Comparison of ENCODE assay signal across 20 cellular contexts in the genomic region with DNA sequence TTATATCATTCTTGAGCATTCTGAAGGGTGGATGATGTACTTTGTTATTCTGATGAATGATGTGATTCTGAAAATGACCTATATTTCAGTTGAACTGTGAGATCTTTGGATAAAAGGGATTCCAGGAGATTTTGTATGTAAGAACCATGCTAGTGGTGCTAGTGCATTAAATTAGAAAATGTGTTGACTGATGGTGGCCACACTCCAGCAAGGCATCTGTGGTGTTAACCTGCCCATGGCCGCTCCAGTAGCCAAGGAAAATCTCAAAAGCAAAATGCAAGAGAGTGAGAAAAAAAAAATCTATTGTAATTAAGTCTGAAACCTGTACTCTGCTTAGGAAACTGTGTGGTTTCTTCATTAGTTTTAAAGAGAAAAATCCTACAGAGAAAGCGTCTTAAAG.
A peak's percentile ranks its signal among the peaks of the same experiment; 100 is the strongest.
DNase-seq lines count a peak whose midpoint lies in the region; ATAC-seq and TF ChIP-seq lines count a peak whose summit lies in the region.
"Had no signal": no experiment of that assay in that cellular context is flagged by ENCODE, and none has a peak within 500 bp of the region (broad histone marks: within the 10 kb centered on the region; RNA-seq: fewer than 3 reads in every experiment).

No MANE protein-coding gene starts in this region.

- H3K27ac ChIP-seq in heart right ventricle: no peak overlapping the region
- H3K27ac ChIP-seq: 22Rv1, BLaER1, C4-2B had no signal

- H3K4me3 Mint-ChIP-seq in WTC11 (no peak overlapping the region), nephron progenitor cell (no peak overlapping the region), mesothelial cell of epicardium (no peak overlapping the region), Caco-2 (ENCODE audit: unreplicated experiment) (no peak overlapping the region)
- H3K4me3 Mint-ChIP-seq in dendritic cell treated with granulocyte-macrophage colony-stimulating factor and Interleukin-4, amounts not matched to agents 40 ng/mL and 50 ng/mL, for 4 days: no peak overlapping the region
- no peak overlapping the region for H3K4me3 Mint-ChIP-seq in activated naive CD4-positive, alpha-beta T cell treated with anti-CD3 and anti-CD28 coated beads for 36 hours
- H3K4me3 Mint-ChIP-seq: B cell; CD4-positive, CD25-positive, alpha-beta regulatory T cell; CD8-positive, alpha-beta T cell had no signal

- no peaks in the 10 kb centered on the region for H3K27me3 ChIP-seq in heart right ventricle
- H3K27me3 ChIP-seq in Caco-2 (replicated peaks; ENCODE audit: control insufficient read depth, insufficient read depth, low read length): no peaks in the 10 kb centered on the region
- H3K27me3 ChIP-seq: BLaER1 had no signal

- TF ChIP-seq CTCF in heart right ventricle (IDR thresholded peaks at IDR 0.05): no peak
- TF ChIP-seq CTCF in WTC11 (IDR thresholded peaks at IDR 0.05): no peak
- no peak for TF ChIP-seq CTCF in nephron progenitor cell (IDR thresholded peaks at IDR 0.05)
- no peak for TF ChIP-seq CTCF in mesothelial cell of epicardium (IDR thresholded peaks at IDR 0.05; ENCODE audit: unreplicated experiment)
- no peak for TF ChIP-seq CTCF in Caco-2 (IDR thresholded peaks at IDR 0.05; ENCODE audit: insufficient read depth in 1 of 2, low read depth in 1 of 2, low read length in 1 of 2, severe bottlenecking in 1 of 2, unreplicated experiment in 1 of 2)

- no peaks in the 10 kb centered on the region for H3K9me3 Mint-ChIP-seq in WTC11
- no peaks in the 10 kb centered on the region for H3K9me3 Mint-ChIP-seq in dendritic cell treated with granulocyte-macrophage colony-stimulating factor and Interleukin-4, amounts not matched to agents 40 ng/mL and 50 ng/mL, for 4 days
- H3K9me3 Mint-ChIP-seq in nephron progenitor cell: no peaks in the 10 kb centered on the region
- no peaks in the 10 kb centered on the region for H3K9me3 Mint-ChIP-seq in mesothelial cell of epicardium
- H3K9me3 Mint-ChIP-seq in Caco-2 (ENCODE audit: unreplicated experiment): no peaks in the 10 kb centered on the region
- no peaks in the 10 kb centered on the region for H3K9me3 Mint-ChIP-seq in activated naive CD4-positive, alpha-beta T cell treated with anti-CD3 and anti-CD28 coated beads for 36 hours
- H3K9me3 Mint-ChIP-seq: CD4-positive, CD25-positive, alpha-beta regulatory T cell; CD8-positive, alpha-beta T cell had no signal

- POLR2A ChIA-PET in WTC11 (lab: Charles Lee) (no interaction called here), Caco-2 (lab: Charles Lee) (no interaction called here)

- intact Hi-C loops in left ventricle myocardium superior (cut with micrococcal nuclease): no loop called here
- intact Hi-C loops in heart right ventricle (cut with DNase I): no loop called here
- intact Hi-C loops in dendritic cell treated with granulocyte-macrophage colony-stimulating factor and Interleukin-4, amounts not matched to agents 40 ng/mL and 50 ng/mL, for 4 days (cut with micrococcal nuclease): loop anchor here (10.0 kb wide), 1 partner anchor 88 kb away; no protein-coding TSS in a partner anchor
- intact Hi-C loops in Caco-2 (cut with micrococcal nuclease; ENCODE audit: unreplicated experiment): no loop called here
- intact Hi-C loops in activated naive CD4-positive, alpha-beta T cell treated with anti-CD3 and anti-CD28 coated beads for 36 hours (cut with micrococcal nuclease): no loop called here

- H3K9me3 ChIP-seq in heart right ventricle: no peaks in the 10 kb centered on the region
- H3K9me3 ChIP-seq in Caco-2: no peaks in the 10 kb centered on the region
- H3K9me3 ChIP-seq: BLaER1 had no signal

- CTCF ChIA-PET in WTC11 (lab: Charles Lee): interaction anchor here (1.2 kb wide), 1 partner anchor 70 kb away, joined by 3 read pairs; no protein-coding TSS in a partner anchor
- CTCF ChIA-PET in Caco-2 (lab: Charles Lee): no interaction called here
- CTCF ChIA-PET in activated naive CD4-positive, alpha-beta T cell treated with anti-CD3 and anti-CD28 coated beads for 36 hours (lab: Charles Lee): no interaction called here

- DNase-seq in left ventricle myocardium superior (no peak), heart right ventricle (no peak), WTC11 (ENCODE audit: low spot score) (no peak), nephron progenitor cell (no peak), mesothelial cell of epicardium (ENCODE audit: low spot score in 2 of 2, unreplicated experiment in 2 of 2) (no peak), Caco-2 (no peak)
- DNase-seq in activated naive CD4-positive, alpha-beta T cell treated with anti-CD3 and anti-CD28 coated beads for 36 hours: no peak
- DNase-seq: CD4-positive, CD25-positive, alpha-beta regulatory T cell; CD8-positive, alpha-beta T cell; DMS 273 treated with DMSO at 0.1 percent for 48 hours; DMS79; EL; GF-D8; H7 had no signal

- H3K27ac Mint-ChIP-seq in WTC11: peak overlapping the region; percentile 17
- H3K27ac Mint-ChIP-seq in dendritic cell treated with granulocyte-macrophage colony-stimulating factor and Interleukin-4, amounts not matched to agents 40 ng/mL and 50 ng/mL, for 4 days: peak overlapping the region; percentile 78
- peak overlapping the region; percentile 15 for H3K27ac Mint-ChIP-seq in nephron progenitor cell
- H3K27ac Mint-ChIP-seq in mesothelial cell of epicardium: no peak overlapping the region
- no peak overlapping the region for H3K27ac Mint-ChIP-seq in Caco-2 (ENCODE audit: unreplicated experiment)
- H3K27ac Mint-ChIP-seq in activated naive CD4-positive, alpha-beta T cell treated with anti-CD3 and anti-CD28 coated beads for 36 hours: no peak overlapping the region
- H3K27ac Mint-ChIP-seq: B cell; CD8-positive, alpha-beta T cell had no signal

- ATAC-seq in left ventricle myocardium superior (peak; percentile 41), heart right ventricle (no peak), WTC11 (no peak)
- ATAC-seq: CD8-positive, alpha-beta T cell; HCT116 had no signal

- no peak overlapping the region for H3K4me3 ChIP-seq in heart right ventricle
- H3K4me3 ChIP-seq in Caco-2 (ENCODE audit: low read depth, low read length): no peak overlapping the region
- H3K4me3 ChIP-seq: BLaER1 had no signal

- BruUV-seq in Caco-2 (replicated peaks; lab: Mats Ljungman, UMichigan): no TSS peak

- 83 to 86% methylated on average over 2 of the region's 2 CpGs for WGBS in heart right ventricle, 2 donors

- no peaks in the 10 kb centered on the region for H3K27me3 Mint-ChIP-seq in WTC11 (ENCODE audit: low read depth)
- H3K27me3 Mint-ChIP-seq in dendritic cell treated with granulocyte-macrophage colony-stimulating factor and Interleukin-4, amounts not matched to agents 40 ng/mL and 50 ng/mL, for 4 days: no peaks in the 10 kb centered on the region
- no peaks in the 10 kb centered on the region for H3K27me3 Mint-ChIP-seq in nephron progenitor cell (ENCODE audit: low read depth, poor library complexity)
- H3K27me3 Mint-ChIP-seq in mesothelial cell of epicardium (ENCODE audit: low read depth): no peaks in the 10 kb centered on the region
- H3K27me3 Mint-ChIP-seq in Caco-2 (ENCODE audit: insufficient read depth, unreplicated experiment): no peaks in the 10 kb centered on the region
- H3K27me3 Mint-ChIP-seq in activated naive CD4-positive, alpha-beta T cell treated with anti-CD3 and anti-CD28 coated beads for 36 hours (ENCODE audit: low read depth): peaks cover 2% of the 10 kb centered on the region

- peaks cover 0 to 26% (median 8%) of the 10 kb centered on the region in 9 donors for H3K4me1 ChIP-seq in heart right ventricle
- peaks cover 8% of the 10 kb centered on the region for H3K4me1 ChIP-seq in Caco-2

- H3K4me1 Mint-ChIP-seq in WTC11: peaks cover 64% of the 10 kb centered on the region
- peaks cover 26% of the 10 kb centered on the region for H3K4me1 Mint-ChIP-seq in dendritic cell treated with granulocyte-macrophage colony-stimulating factor and Interleukin-4, amounts not matched to agents 40 ng/mL and 50 ng/mL, for 4 days (ENCODE audit: low read depth)
- peaks cover 59% of the 10 kb centered on the region for H3K4me1 Mint-ChIP-seq in nephron progenitor cell
- H3K4me1 Mint-ChIP-seq in mesothelial cell of epicardium: peaks cover 4% of the 10 kb centered on the region
- H3K4me1 Mint-ChIP-seq in Caco-2 (ENCODE audit: low read depth, unreplicated experiment): peaks cover 25% of the 10 kb centered on the region
- H3K4me1 Mint-ChIP-seq in activated naive CD4-positive, alpha-beta T cell treated with anti-CD3 and anti-CD28 coated beads for 36 hours (ENCODE audit: low read depth): no peaks in the 10 kb centered on the region
- H3K4me1 Mint-ChIP-seq: B cell; CD4-positive, CD25-positive, alpha-beta regulatory T cell had no signal

- H3K36me3 Mint-ChIP-seq in WTC11: peaks cover 6% of the 10 kb centered on the region; the same call in 1 of the 2 replicates
- H3K36me3 Mint-ChIP-seq in dendritic cell treated with granulocyte-macrophage colony-stimulating factor and Interleukin-4, amounts not matched to agents 40 ng/mL and 50 ng/mL, for 4 days (ENCODE audit: low read depth): peaks cover 7% of the 10 kb centered on the region
- peaks cover 34% of the 10 kb centered on the region for H3K36me3 Mint-ChIP-seq in nephron progenitor cell (ENCODE audit: low read depth)
- H3K36me3 Mint-ChIP-seq in mesothelial cell of epicardium: peaks cover 14% of the 10 kb centered on the region
- H3K36me3 Mint-ChIP-seq in Caco-2 (ENCODE audit: insufficient read depth, unreplicated experiment): peaks cover 58% of the 10 kb centered on the region
- H3K36me3 Mint-ChIP-seq in activated naive CD4-positive, alpha-beta T cell treated with anti-CD3 and anti-CD28 coated beads for 36 hours (ENCODE audit: low read depth): no peaks in the 10 kb centered on the region
- H3K36me3 Mint-ChIP-seq: CD4-positive, CD25-positive, alpha-beta regulatory T cell; CD8-positive, alpha-beta T cell had no signal

- peaks cover 0 to 11% (median 0%) of the 10 kb centered on the region in 9 donors for H3K36me3 ChIP-seq in heart right ventricle
- 0 out of 2 replicates have a peak, but pooled peaks cover 1% of the 10 kb centered on the region for H3K36me3 ChIP-seq in Caco-2 (ENCODE audit: control insufficient read depth, insufficient read depth, low read length)
- H3K36me3 ChIP-seq: BLaER1 had no signal

TF ChIP-seq in WTC11, 78 proteins besides CTCF, POLR2A, EP300 and RAD21 (continues in another document):
- TF ChIP-seq NFYB (CRISPR knock-in tag; conservative IDR thresholded peaks at IDR 0.05; ENCODE audit: low read depth): no peak
- no peak for TF ChIP-seq PRRX2 (CRISPR knock-in tag; IDR thresholded peaks at IDR 0.05)
- no peak for TF ChIP-seq ZNF219 (CRISPR knock-in tag; IDR thresholded peaks at IDR 0.05; ENCODE audit: borderline replicate concordance)
- no peak for TF ChIP-seq RORB (CRISPR knock-in tag; IDR thresholded peaks at IDR 0.05)
- TF ChIP-seq, protein P1, sequence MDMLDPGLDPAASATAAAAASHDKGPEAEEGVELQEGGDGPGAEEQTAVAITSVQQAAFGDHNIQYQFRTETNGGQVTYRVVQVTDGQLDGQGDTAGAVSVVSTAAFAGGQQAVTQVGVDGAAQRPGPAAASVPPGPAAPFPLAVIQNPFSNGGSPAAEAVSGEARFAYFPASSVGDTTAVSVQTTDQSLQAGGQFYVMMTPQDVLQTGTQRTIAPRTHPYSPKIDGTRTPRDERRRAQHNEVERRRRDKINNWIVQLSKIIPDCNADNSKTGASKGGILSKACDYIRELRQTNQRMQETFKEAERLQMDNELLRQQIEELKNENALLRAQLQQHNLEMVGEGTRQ (CRISPR knock-in tag; IDR thresholded peaks at IDR 0.05): no peak

Comparison
In these comparisons a context has a peak if more than half of its experiments do, and no peak if none do; other contexts are left out.
1. H3K27ac Mint-ChIP-seq: peak in WTC11 (single experiment), dendritic cell treated with granulocyte-macrophage colony-stimulating factor and Interleukin-4, amounts not matched to agents 40 ng/mL and 50 ng/mL, for 4 days (single experiment) and nephron progenitor cell (single experiment); none in mesothelial cell of epicardium (single experiment), Caco-2 (single experiment) and activated naive CD4-positive, alpha-beta T cell treated with anti-CD3 and anti-CD28 coated beads for 36 hours (single experiment).